Comparison of ENCODE assay signal across 12 cellular contexts in the genomic region with DNA sequence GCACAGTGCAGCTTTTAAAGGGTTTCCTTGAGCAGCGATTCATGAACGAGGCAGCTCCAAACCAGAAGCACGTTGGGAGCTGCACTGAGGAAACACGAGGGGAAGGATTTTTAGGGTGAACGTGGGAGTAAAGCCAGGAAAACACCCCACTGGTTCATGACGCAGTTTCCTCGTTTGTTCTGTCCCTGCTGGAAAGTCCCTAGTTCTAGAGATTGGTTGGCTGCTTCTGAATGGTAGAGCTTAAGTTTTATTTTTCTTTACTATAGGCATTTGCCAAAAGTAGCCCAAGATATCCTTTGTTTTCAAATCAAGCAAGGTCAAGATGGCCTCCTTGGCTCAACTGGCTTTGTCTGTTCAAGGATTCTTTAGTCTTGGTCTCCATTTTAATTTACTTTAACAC.
DNase-seq lines count a peak whose midpoint lies in the region; ATAC-seq lines count a peak whose summit lies in the region.
"Had no signal": no experiment of that assay in that cellular context is flagged by ENCODE, and none has a peak within 500 bp of the region (broad histone marks: within the 10 kb centered on the region; RNA-seq: fewer than 3 reads in every experiment).

No MANE protein-coding gene starts in this region.

- ATAC-seq in T-helper 17 cell, result peak; percentile 76
- ATAC-seq in effector memory CD8-positive, alpha-beta T cell (replicated peaks), result peak; percentile 21
- no peak for ATAC-seq in stimulated activated naive CD8-positive, alpha-beta T cell treated with anti-CD3 and anti-CD28 coated beads, Interleukin-15, Interleukin-2, amounts not matched to agents 100 U/mL and 50 U/mL, for 24 hours
- ATAC-seq in GM21526 (IDR thresholded peaks at IDR 0.05; ENCODE audit: low FRiP score, unreplicated experiment), result no peak

- no peak overlapping the region for H3K4me3 Mint-ChIP-seq in T-helper 17 cell
- H3K4me3 Mint-ChIP-seq in effector memory CD8-positive, alpha-beta T cell, result no peak overlapping the region
- H3K4me3 Mint-ChIP-seq: immature natural killer cell had no signal

- H3K36me3 Mint-ChIP-seq in T-helper 17 cell (ENCODE audit: low read depth), result peaks cover 11% of the 10 kb centered on the region
- H3K36me3 Mint-ChIP-seq in effector memory CD8-positive, alpha-beta T cell (ENCODE audit: insufficient read depth), result peaks cover 48% of the 10 kb centered on the region

- peak overlapping the region; percentile 95 for H3K27ac Mint-ChIP-seq in T-helper 17 cell
- peak overlapping the region; percentile 35 to 85 for H3K27ac Mint-ChIP-seq in effector memory CD8-positive, alpha-beta T cell
- H3K27ac Mint-ChIP-seq: immature natural killer cell had no signal

- H3K4me1 Mint-ChIP-seq in T-helper 17 cell, result peaks cover 46% of the 10 kb centered on the region
- H3K4me1 Mint-ChIP-seq in effector memory CD8-positive, alpha-beta T cell (ENCODE audit: low read depth in 2 of 2), result peaks cover 33 to 37% of the 10 kb centered on the region in 2 donors

- H3K27me3 Mint-ChIP-seq in T-helper 17 cell, result no peaks in the 10 kb centered on the region
- no peaks in the 10 kb centered on the region for H3K27me3 Mint-ChIP-seq in effector memory CD8-positive, alpha-beta T cell

- DNase-seq in activated T-cell treated with anti-CD3 and anti-CD28 coated beads for 24 hours (ENCODE audit: low read depth) (peak; percentile 18), activated T-cell treated with anti-CD3 and anti-CD28 coated beads for 4 hours (no peak), T-helper 17 cell (no peak), A172 (ENCODE audit: low spot score) (no peak), ACHN (no peak)
- no peak for DNase-seq in effector memory CD8-positive, alpha-beta T cell
- DNase-seq in stimulated activated naive CD8-positive, alpha-beta T cell treated with anti-CD3 and anti-CD28 coated beads, Interleukin-15, Interleukin-2, amounts not matched to agents 100 U/mL and 50 U/mL, for 24 hours, result peak; percentile 19
- DNase-seq: immature natural killer cell, KG1, NCI-H2029 treated with DMSO at 0.1 percent for 48 hours, retina had no signal

- in situ Hi-C loops in ACHN (cut with HindIII; ENCODE audit: low pct_ligation_motif_present, low pct_unique_long_range_greater_than_20kb, low sequenced_read_pairs), result no loop called here

- no peaks in the 10 kb centered on the region for H3K9me3 Mint-ChIP-seq in effector memory CD8-positive, alpha-beta T cell
- H3K9me3 Mint-ChIP-seq: immature natural killer cell had no signal

- no peaks in the 10 kb centered on the region for H3K9me3 ChIP-seq in T-helper 17 cell (ENCODE audit: control insufficient read depth, low read length, poor library complexity, severe bottlenecking)

Comparison
In these comparisons a context has a peak if more than half of its experiments do, and no peak if none do; other contexts are left out.
1. DNase-seq: peak in activated T-cell treated with anti-CD3 and anti-CD28 coated beads for 24 hours (single experiment) and stimulated activated naive CD8-positive, alpha-beta T cell treated with anti-CD3 and anti-CD28 coated beads, Interleukin-15, Interleukin-2, amounts not matched to agents 100 U/mL and 50 U/mL, for 24 hours (single experiment); none in activated T-cell treated with anti-CD3 and anti-CD28 coated beads for 4 hours (single experiment), T-helper 17 cell (0 of 3), effector memory CD8-positive, alpha-beta T cell (0 of 3), A172 (single experiment) and ACHN (single experiment).
2. ATAC-seq: peak in T-helper 17 cell (single experiment) and effector memory CD8-positive, alpha-beta T cell (single experiment); none in stimulated activated naive CD8-positive, alpha-beta T cell treated with anti-CD3 and anti-CD28 coated beads, Interleukin-15, Interleukin-2, amounts not matched to agents 100 U/mL and 50 U/mL, for 24 hours (single experiment) and GM21526 (single experiment).